ENCODE assay signal across 9 cellular contexts in the genomic region with DNA sequence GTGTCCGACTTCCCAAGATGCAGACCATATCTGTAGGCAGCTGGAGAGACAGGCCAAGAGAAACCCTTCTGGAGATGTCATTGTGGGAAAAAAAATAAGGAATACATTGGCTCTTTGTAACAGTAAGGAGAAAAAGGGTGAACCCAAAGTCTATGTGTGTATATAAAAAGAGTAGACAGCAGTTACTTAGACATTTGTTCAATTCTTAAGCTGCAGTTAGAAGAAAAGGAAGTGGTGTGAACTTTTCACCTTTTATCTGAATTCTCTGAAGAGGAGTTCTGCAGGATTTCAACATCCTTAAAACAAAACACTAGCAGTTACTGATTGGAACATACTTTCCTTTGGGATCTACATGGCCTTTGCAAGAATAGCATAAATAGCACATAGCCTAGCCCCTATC. TPM values are rescaled to one million over a fixed set of nuclear protein-coding genes. Genes with fewer than 3 reads are reported as not detected.
A peak's percentile ranks its signal among the peaks of the same experiment; 100 is the strongest.
DNase-seq lines count a peak whose midpoint lies in the region; ATAC-seq and TF ChIP-seq lines count a peak whose summit lies in the region.
"Had no signal": no experiment of that assay in that cellular context is flagged by ENCODE, and none has a peak within 500 bp of the region (broad histone marks: within the 10 kb centered on the region; RNA-seq: fewer than 3 reads in every experiment).

No MANE protein-coding gene starts in this region.

- no peak for ATAC-seq in activated naive CD8-positive, alpha-beta T cell treated with anti-CD3 and anti-CD28 coated beads, Interleukin-2, amount 50 U/mL, for 24 hours

- no peaks in the 10 kb centered on the region for H3K9me3 Mint-ChIP-seq in activated naive CD8-positive, alpha-beta T cell treated with anti-CD3 and anti-CD28 coated beads, Interleukin-2, amount 50 U/mL, for 24 hours
- peaks cover 3% of the 10 kb centered on the region for H3K9me3 Mint-ChIP-seq in mesothelial cell of epicardium

- no peaks in the 10 kb centered on the region for H3K9me3 ChIP-seq in KOPT-K1 (ENCODE audit: insufficient read depth, low read length, poor library complexity, severe bottlenecking)

- peak overlapping the region; percentile 79 for H3K4me3 Mint-ChIP-seq in activated naive CD8-positive, alpha-beta T cell treated with anti-CD3 and anti-CD28 coated beads, Interleukin-2, amount 50 U/mL, for 24 hours
- H3K4me3 Mint-ChIP-seq in mesothelial cell of epicardium: no peak overlapping the region

- H3K27ac Mint-ChIP-seq in activated naive CD8-positive, alpha-beta T cell treated with anti-CD3 and anti-CD28 coated beads, Interleukin-2, amount 50 U/mL, for 24 hours: peak overlapping the region; percentile 92
- peak overlapping the region; percentile 90 for H3K27ac Mint-ChIP-seq in mesothelial cell of epicardium

- no peak for TF ChIP-seq CTCF in mesothelial cell of epicardium (IDR thresholded peaks at IDR 0.05; ENCODE audit: unreplicated experiment)

- peaks cover 93% of the 10 kb centered on the region for H3K4me1 Mint-ChIP-seq in activated naive CD8-positive, alpha-beta T cell treated with anti-CD3 and anti-CD28 coated beads, Interleukin-2, amount 50 U/mL, for 24 hours
- H3K4me1 Mint-ChIP-seq in mesothelial cell of epicardium: peaks cover 38% of the 10 kb centered on the region

- no peaks in the 10 kb centered on the region for H3K36me3 ChIP-seq in KOPT-K1 (ENCODE audit: insufficient read depth, low read length)

- peaks cover 9% of the 10 kb centered on the region for H3K36me3 Mint-ChIP-seq in activated naive CD8-positive, alpha-beta T cell treated with anti-CD3 and anti-CD28 coated beads, Interleukin-2, amount 50 U/mL, for 24 hours (ENCODE audit: low read depth)
- H3K36me3 Mint-ChIP-seq in mesothelial cell of epicardium: peaks cover 3% of the 10 kb centered on the region

- no peaks in the 10 kb centered on the region for H3K27me3 Mint-ChIP-seq in activated naive CD8-positive, alpha-beta T cell treated with anti-CD3 and anti-CD28 coated beads, Interleukin-2, amount 50 U/mL, for 24 hours
- no peaks in the 10 kb centered on the region for H3K27me3 Mint-ChIP-seq in mesothelial cell of epicardium (ENCODE audit: low read depth)

- peak overlapping the region; percentile 95 for H3K27ac ChIP-seq in KOPT-K1 (ENCODE audit: low read depth, low read length, poor library complexity, severe bottlenecking)

- DNase-seq in AML-193 (lab: John Stamatoyannopoulos, UW) (peak; percentile 83 to 90), mesothelial cell of epicardium (ENCODE audit: low spot score in 2 of 2, unreplicated experiment in 2 of 2) (no peak), NCI-H2081 treated with DMSO at 0.1 percent for 48 hours (lab: John Stamatoyannopoulos, UW) (no peak), T1000 (lab: John Stamatoyannopoulos, UW) (no peak), germinal center (ENCODE audit: low spot score) (no peak), mesenteric fat pad (ENCODE audit: low spot score) (no peak)
- no peak for DNase-seq in activated naive CD8-positive, alpha-beta T cell treated with anti-CD3 and anti-CD28 coated beads, Interleukin-2, amount 50 U/mL, for 24 hours
- DNase-seq: DMS 273 treated with DMSO at 0.1 percent for 48 hours had no signal

RNA-seq across cellular contexts. Expression of a gene that starts 21.7 kb away (rescaled TPM):
- total RNA-seq in mesothelial cell of epicardium (15.7 to 16.5 TPM (median 16.1 TPM) in 3 replicates), mesenteric fat pad (5.9 TPM)

RNA-seq across cellular contexts. Expression of a gene that starts 34.5 kb away (rescaled TPM):
- total RNA-seq in mesothelial cell of epicardium (67.7 to 69.2 TPM (median 69.2 TPM) in 3 replicates), mesenteric fat pad (44.5 TPM)

RNA-seq across cellular contexts. Expression of a gene that starts 46.2 kb away (rescaled TPM):
- total RNA-seq in mesothelial cell of epicardium (66.7 to 74.3 TPM (median 69.9 TPM) in 3 replicates), mesenteric fat pad (34.9 TPM)

Comparison
In these comparisons a context has a peak if more than half of its experiments do, and no peak if none do; other contexts are left out.
1. DNase-seq: peak in AML-193 (2 of 2); none in activated naive CD8-positive, alpha-beta T cell treated with anti-CD3 and anti-CD28 coated beads, Interleukin-2, amount 50 U/mL, for 24 hours (single experiment), mesothelial cell of epicardium (0 of 2), NCI-H2081 treated with DMSO at 0.1 percent for 48 hours (single experiment), T1000 (single experiment), germinal center (single experiment) and mesenteric fat pad (single experiment).